1 cellular context compared by ENCODE assay signal in genomic region chr21:44024895-44025353, GRCh38.
TF ChIP-seq lines count a peak whose summit lies in the region.

No MANE protein-coding gene starts in this region.

TF ChIP-seq in GM12878, 131 proteins besides CTCF, POLR2A, EP300 and RAD21:
- TF ChIP-seq YY1 (IDR thresholded peaks at IDR 0.05; ENCODE audit: low read depth, low read length) = no peak
- no peak for TF ChIP-seq GATAD2B (conservative IDR thresholded peaks at IDR 0.05; ENCODE audit: low read depth)
- no peak for TF ChIP-seq NRF1 (conservative IDR thresholded peaks at IDR 0.05; ENCODE audit: low read depth, low read length)
- no peak for TF ChIP-seq POU2F2 (IDR thresholded peaks at IDR 0.05; ENCODE audit: borderline replicate concordance, low read depth, low read length)
- no peak; the same call in 1 of the 2 replicates for TF ChIP-seq SPI1 (IDR thresholded peaks at IDR 0.05; ENCODE audit: borderline replicate concordance, insufficient read depth, low read depth, low read length)
- no peak for TF ChIP-seq IRF3 (IDR thresholded peaks at IDR 0.05)
- no peak for TF ChIP-seq ZBTB40 (IDR thresholded peaks at IDR 0.05; ENCODE audit: borderline replicate concordance)
- TF ChIP-seq ATF3 (IDR thresholded peaks at IDR 0.05; ENCODE audit: borderline replicate concordance, extremely low read depth, low read depth, low read length) = no peak
- no peak for TF ChIP-seq E2F8 (IDR thresholded peaks at IDR 0.05; ENCODE audit: low read depth, partially characterized antibody)
- TF ChIP-seq CHD1 (IDR thresholded peaks at IDR 0.05; ENCODE audit: low read depth, low read length) = no peak
- TF ChIP-seq ZBTB11 (CRISPR knock-in tag; IDR thresholded peaks at IDR 0.05) = no peak
